Comparison of ENCODE assay signal across 27 cellular contexts in genomic region chr13:49476529-49476928, GRCh38.
"Had no signal": no experiment of that assay in that cellular context is flagged by ENCODE, and none has a peak within 500 bp of the region (broad histone marks: within the 10 kb centered on the region; RNA-seq: fewer than 3 reads in every experiment).

No MANE protein-coding gene starts in this region.

- DNase-seq: stimulated activated CD4-positive, alpha-beta T cell treated with anti-CD3 and anti-CD28 coated beads, Interleukin-2, amount 100 ng/mL, for 48 hours; stimulated activated CD4-positive, alpha-beta T cell treated with anti-CD3 and anti-CD28 coated beads, Interleukin-4, amount 100 ng/mL, for 1 hour; stimulated activated CD4-positive, alpha-beta T cell treated with anti-CD3 and anti-CD28 coated beads, Interleukin-4, amount 100 ng/mL, for 24 hours; stimulated activated CD4-positive, alpha-beta T cell treated with anti-CD3 and anti-CD28 coated beads, Interleukin-4, amount 100 ng/mL, for 4 hours; stimulated activated CD8-positive, alpha-beta memory T cell treated with anti-CD3 and anti-CD28 coated beads, Interleukin-4, amount 100 ng/mL, for 48 hours; stimulated activated naive B cell treated with anti-CD40 and anti-IgM and Interleukin-4, amounts not matched to agents 10 μg/mL and 1 μg/mL and 100 μg/mL, for 72 hours; stimulated activated naive CD4-positive, alpha-beta T cell; stimulated activated naive CD4-positive, alpha-beta T cell treated with Interleukin-2 at 50 U/mL for 16 hours; stimulated activated naive CD8-positive, alpha-beta T cell treated with anti-CD3 and anti-CD28 coated beads, Interleukin-15, amount 100 ng/mL, for 72 hours; stimulated activated naive CD8-positive, alpha-beta T cell treated with anti-CD3 and anti-CD28 coated beads, Interleukin-15, Interleukin-2, amounts not matched to agents 100 U/mL and 50 U/mL, for 24 hours; stomach; substantia nigra; testis; thyroid gland; tibial artery; transverse colon; trophoblast cell; upper lobe of left lung; upper lobe of right lung; uterus had no signal

- H3K4me3 ChIP-seq: stomach, suprapubic skin, testis, thoracic aorta, thyroid gland, tibial artery, tibial nerve, transverse colon, upper lobe of left lung, upper lobe of right lung, uterus, vagina had no signal

- H3K4me1 Mint-ChIP-seq: stimulated activated memory B cell treated with anti-CD40 and anti-IgM and Interleukin-4, amounts not matched to agents 10 μg/mL and 1 μg/mL and 100 μg/mL, for 72 hours; stimulated activated naive B cell treated with anti-CD40 and anti-IgM and Interleukin-4, amounts not matched to agents 10 μg/mL and 1 μg/mL and 100 μg/mL, for 72 hours; stimulated activated naive CD8-positive, alpha-beta T cell treated with anti-CD3 and anti-CD28 coated beads, Interleukin-15, amount 100 ng/mL, for 72 hours had no signal

- ATAC-seq: stimulated activated memory B cell treated with anti-CD40 and anti-IgM and Interleukin-4, amounts not matched to agents 10 μg/mL and 1 μg/mL and 100 μg/mL, for 72 hours; stimulated activated naive B cell treated with anti-CD40 and anti-IgM and Interleukin-4, amounts not matched to agents 10 μg/mL and 1 μg/mL and 100 μg/mL, for 72 hours; stimulated activated naive CD8-positive, alpha-beta T cell treated with anti-CD3 and anti-CD28 coated beads, Interleukin-15, amount 100 ng/mL, for 72 hours; stimulated activated naive CD8-positive, alpha-beta T cell treated with anti-CD3 and anti-CD28 coated beads, Interleukin-15, Interleukin-2, amounts not matched to agents 100 U/mL and 50 U/mL, for 24 hours; upper lobe of right lung had no signal

- H3K27ac ChIP-seq: stomach, suprapubic skin, testis, thoracic aorta, thyroid gland, tibial artery, tibial nerve, transverse colon, upper lobe of left lung, upper lobe of right lung, uterus, vagina had no signal

- H3K9me3 Mint-ChIP-seq: stimulated activated memory B cell treated with anti-CD40 and anti-IgM and Interleukin-4, amounts not matched to agents 10 μg/mL and 1 μg/mL and 100 μg/mL, for 72 hours; stimulated activated naive B cell treated with anti-CD40 and anti-IgM and Interleukin-4, amounts not matched to agents 10 μg/mL and 1 μg/mL and 100 μg/mL, for 72 hours; stimulated activated naive CD8-positive, alpha-beta T cell treated with anti-CD3 and anti-CD28 coated beads, Interleukin-15, amount 100 ng/mL, for 72 hours; stimulated activated naive CD8-positive, alpha-beta T cell treated with anti-CD3 and anti-CD28 coated beads, Interleukin-15, Interleukin-2, amounts not matched to agents 100 ng/mL and 50 ng/mL, for 24 hours; type B pancreatic cell had no signal

- H3K27ac Mint-ChIP-seq: stimulated activated memory B cell treated with anti-CD40 and anti-IgM and Interleukin-4, amounts not matched to agents 10 μg/mL and 1 μg/mL and 100 μg/mL, for 72 hours; stimulated activated naive B cell treated with anti-CD40 and anti-IgM and Interleukin-4, amounts not matched to agents 10 μg/mL and 1 μg/mL and 100 μg/mL, for 72 hours; stimulated activated naive CD8-positive, alpha-beta T cell treated with anti-CD3 and anti-CD28 coated beads, Interleukin-15, amount 100 ng/mL, for 72 hours; stimulated activated naive CD8-positive, alpha-beta T cell treated with anti-CD3 and anti-CD28 coated beads, Interleukin-15, Interleukin-2, amounts not matched to agents 100 ng/mL and 50 ng/mL, for 24 hours; type B pancreatic cell had no signal

- H3K4me3 Mint-ChIP-seq: stimulated activated memory B cell treated with anti-CD40 and anti-IgM and Interleukin-4, amounts not matched to agents 10 μg/mL and 1 μg/mL and 100 μg/mL, for 72 hours; stimulated activated naive B cell treated with anti-CD40 and anti-IgM and Interleukin-4, amounts not matched to agents 10 μg/mL and 1 μg/mL and 100 μg/mL, for 72 hours; stimulated activated naive CD8-positive, alpha-beta T cell treated with anti-CD3 and anti-CD28 coated beads, Interleukin-15, amount 100 ng/mL, for 72 hours; stimulated activated naive CD8-positive, alpha-beta T cell treated with anti-CD3 and anti-CD28 coated beads, Interleukin-15, Interleukin-2, amounts not matched to agents 100 ng/mL and 50 ng/mL, for 24 hours; type B pancreatic cell had no signal
